ENCODE assay signal across 13 cellular contexts in the genomic region with DNA sequence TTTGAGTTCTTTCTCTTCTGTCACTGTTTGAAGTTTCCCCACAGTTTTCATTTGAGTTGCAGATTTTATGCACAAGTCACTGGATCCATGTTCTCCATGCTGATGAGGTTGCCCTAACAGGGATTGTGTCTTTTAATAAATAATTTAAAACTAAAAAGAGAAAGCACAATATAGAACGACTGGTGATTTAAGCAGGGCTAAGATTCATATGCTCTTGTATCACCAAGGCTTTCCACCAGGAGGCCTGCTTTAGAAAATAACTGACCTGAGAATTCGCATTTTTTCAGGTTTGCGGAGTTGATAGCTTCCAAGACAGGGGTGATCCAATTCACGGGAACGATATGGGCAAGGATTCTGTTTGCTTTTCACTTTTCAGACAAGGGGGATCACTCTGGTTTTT.
DNase-seq lines count a peak whose midpoint lies in the region; ATAC-seq and TF ChIP-seq lines count a peak whose summit lies in the region.
"Had no signal": no experiment of that assay in that cellular context is flagged by ENCODE, and none has a peak within 500 bp of the region (broad histone marks: within the 10 kb centered on the region; RNA-seq: fewer than 3 reads in every experiment).

No MANE protein-coding gene starts in this region.

- no peak overlapping the region for H3K4me3 ChIP-seq in fibroblast of pulmonary artery (replicated peaks; ENCODE audit: low read depth, low read length)
- H3K4me3 ChIP-seq: ovary had no signal

- peak; percentile 24 for TF ChIP-seq CTCF in fibroblast of pulmonary artery (IDR thresholded peaks at IDR 0.05; ENCODE audit: low read length, missing control alignments)

- DNase-seq in DMS53 (lab: John Stamatoyannopoulos, UW) (peak; percentile 8), DMS53 treated with DMSO at 0.1 percent for 48 hours (lab: John Stamatoyannopoulos, UW; ENCODE audit: unreplicated experiment) (no peak), SK-MEL-5 (ENCODE audit: low read depth, low spot score) (peak; percentile 22), fibroblast of pulmonary artery (ENCODE audit: low read depth) (peak; percentile 3), retina (peak; percentile 13), NCI-H1694 (lab: John Stamatoyannopoulos, UW) (no peak)
- DNase-seq: activated CD4-positive, CD25-positive, alpha-beta regulatory T cell; NCI-H2029 treated with DMSO at 0.1 percent for 48 hours; ovary; stimulated activated CD4-positive, alpha-beta T cell treated with anti-CD3 and anti-CD28 coated beads, Interleukin-15, amount 100 ng/mL, for 24 hours had no signal

- ATAC-seq in GM19455 (IDR thresholded peaks at IDR 0.05; ENCODE audit: unreplicated experiment) = no peak
- no peak for ATAC-seq in HG02610 (IDR thresholded peaks at IDR 0.05; ENCODE audit: unreplicated experiment)
- ATAC-seq: activated naive CD4-positive, alpha-beta T cell treated with anti-CD3 and anti-CD28 coated beads, Interleukin-2, amount 50 U/mL, for 72 hours had no signal

- in situ Hi-C loops in SK-MEL-5 (cut with HindIII; ENCODE audit: low pct_unique_long_range_greater_than_20kb, low sequenced_read_pairs) = no loop called here

Comparison
In these comparisons a context has a peak if more than half of its experiments do, and no peak if none do; other contexts are left out.
1. DNase-seq: peak in DMS53 (single experiment), SK-MEL-5 (single experiment), fibroblast of pulmonary artery (single experiment) and retina (single experiment); none in DMS53 treated with DMSO at 0.1 percent for 48 hours (single experiment) and NCI-H1694 (single experiment).